Comparison of ENCODE assay signal across 1 cellular context in the genomic region with DNA sequence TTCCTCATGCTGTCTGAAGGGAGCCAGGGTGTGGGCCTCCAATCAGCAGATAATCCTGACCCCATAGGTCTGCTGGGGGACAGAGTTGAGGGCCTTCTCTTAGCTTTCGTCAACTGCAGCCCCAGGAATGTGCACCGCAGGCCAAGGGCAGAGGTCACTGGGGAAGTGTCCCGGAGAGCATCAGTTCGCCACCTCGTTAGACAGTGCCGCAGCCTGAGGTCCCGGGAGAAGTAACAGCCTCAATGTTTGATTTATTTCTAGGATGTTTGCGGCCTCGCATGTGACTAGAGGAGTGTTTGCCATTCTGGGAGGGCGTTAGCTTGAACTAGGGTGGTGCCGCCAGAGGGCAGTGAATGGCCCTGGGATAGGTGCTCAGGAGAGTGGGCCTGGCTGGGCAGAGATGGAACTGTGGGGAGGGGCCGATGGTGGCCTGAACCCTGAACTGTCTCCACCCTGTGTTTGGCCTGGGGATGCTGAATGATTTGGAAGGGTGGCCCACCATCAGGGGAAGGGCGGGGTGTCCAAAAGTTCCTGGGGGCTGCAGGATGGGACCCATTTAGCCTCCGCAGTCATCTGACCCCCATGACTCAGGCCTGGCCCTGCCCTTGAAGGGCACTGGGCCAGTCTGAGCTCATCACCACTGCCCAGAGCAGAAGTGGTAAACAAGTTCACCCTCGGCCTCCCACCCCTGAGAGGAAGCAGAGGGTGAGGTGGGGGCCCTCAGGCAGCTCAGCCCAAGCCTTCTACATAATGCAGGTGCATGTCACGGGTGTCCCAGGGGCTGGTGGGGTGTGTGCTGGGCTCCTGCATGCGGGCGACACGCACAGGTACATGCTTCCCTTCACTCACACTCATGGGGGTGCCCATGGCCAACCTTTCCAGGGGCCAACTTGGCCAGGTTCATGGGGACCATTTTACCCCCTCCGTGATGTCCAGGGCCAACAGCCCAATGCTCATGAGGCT.
TF ChIP-seq lines count a peak whose summit lies in the region.

No MANE protein-coding gene starts in this region.

TF ChIP-seq in GM23338, 12 proteins besides CTCF, POLR2A, EP300 and RAD21 (continued from another document):
- TF ChIP-seq, protein P1, sequence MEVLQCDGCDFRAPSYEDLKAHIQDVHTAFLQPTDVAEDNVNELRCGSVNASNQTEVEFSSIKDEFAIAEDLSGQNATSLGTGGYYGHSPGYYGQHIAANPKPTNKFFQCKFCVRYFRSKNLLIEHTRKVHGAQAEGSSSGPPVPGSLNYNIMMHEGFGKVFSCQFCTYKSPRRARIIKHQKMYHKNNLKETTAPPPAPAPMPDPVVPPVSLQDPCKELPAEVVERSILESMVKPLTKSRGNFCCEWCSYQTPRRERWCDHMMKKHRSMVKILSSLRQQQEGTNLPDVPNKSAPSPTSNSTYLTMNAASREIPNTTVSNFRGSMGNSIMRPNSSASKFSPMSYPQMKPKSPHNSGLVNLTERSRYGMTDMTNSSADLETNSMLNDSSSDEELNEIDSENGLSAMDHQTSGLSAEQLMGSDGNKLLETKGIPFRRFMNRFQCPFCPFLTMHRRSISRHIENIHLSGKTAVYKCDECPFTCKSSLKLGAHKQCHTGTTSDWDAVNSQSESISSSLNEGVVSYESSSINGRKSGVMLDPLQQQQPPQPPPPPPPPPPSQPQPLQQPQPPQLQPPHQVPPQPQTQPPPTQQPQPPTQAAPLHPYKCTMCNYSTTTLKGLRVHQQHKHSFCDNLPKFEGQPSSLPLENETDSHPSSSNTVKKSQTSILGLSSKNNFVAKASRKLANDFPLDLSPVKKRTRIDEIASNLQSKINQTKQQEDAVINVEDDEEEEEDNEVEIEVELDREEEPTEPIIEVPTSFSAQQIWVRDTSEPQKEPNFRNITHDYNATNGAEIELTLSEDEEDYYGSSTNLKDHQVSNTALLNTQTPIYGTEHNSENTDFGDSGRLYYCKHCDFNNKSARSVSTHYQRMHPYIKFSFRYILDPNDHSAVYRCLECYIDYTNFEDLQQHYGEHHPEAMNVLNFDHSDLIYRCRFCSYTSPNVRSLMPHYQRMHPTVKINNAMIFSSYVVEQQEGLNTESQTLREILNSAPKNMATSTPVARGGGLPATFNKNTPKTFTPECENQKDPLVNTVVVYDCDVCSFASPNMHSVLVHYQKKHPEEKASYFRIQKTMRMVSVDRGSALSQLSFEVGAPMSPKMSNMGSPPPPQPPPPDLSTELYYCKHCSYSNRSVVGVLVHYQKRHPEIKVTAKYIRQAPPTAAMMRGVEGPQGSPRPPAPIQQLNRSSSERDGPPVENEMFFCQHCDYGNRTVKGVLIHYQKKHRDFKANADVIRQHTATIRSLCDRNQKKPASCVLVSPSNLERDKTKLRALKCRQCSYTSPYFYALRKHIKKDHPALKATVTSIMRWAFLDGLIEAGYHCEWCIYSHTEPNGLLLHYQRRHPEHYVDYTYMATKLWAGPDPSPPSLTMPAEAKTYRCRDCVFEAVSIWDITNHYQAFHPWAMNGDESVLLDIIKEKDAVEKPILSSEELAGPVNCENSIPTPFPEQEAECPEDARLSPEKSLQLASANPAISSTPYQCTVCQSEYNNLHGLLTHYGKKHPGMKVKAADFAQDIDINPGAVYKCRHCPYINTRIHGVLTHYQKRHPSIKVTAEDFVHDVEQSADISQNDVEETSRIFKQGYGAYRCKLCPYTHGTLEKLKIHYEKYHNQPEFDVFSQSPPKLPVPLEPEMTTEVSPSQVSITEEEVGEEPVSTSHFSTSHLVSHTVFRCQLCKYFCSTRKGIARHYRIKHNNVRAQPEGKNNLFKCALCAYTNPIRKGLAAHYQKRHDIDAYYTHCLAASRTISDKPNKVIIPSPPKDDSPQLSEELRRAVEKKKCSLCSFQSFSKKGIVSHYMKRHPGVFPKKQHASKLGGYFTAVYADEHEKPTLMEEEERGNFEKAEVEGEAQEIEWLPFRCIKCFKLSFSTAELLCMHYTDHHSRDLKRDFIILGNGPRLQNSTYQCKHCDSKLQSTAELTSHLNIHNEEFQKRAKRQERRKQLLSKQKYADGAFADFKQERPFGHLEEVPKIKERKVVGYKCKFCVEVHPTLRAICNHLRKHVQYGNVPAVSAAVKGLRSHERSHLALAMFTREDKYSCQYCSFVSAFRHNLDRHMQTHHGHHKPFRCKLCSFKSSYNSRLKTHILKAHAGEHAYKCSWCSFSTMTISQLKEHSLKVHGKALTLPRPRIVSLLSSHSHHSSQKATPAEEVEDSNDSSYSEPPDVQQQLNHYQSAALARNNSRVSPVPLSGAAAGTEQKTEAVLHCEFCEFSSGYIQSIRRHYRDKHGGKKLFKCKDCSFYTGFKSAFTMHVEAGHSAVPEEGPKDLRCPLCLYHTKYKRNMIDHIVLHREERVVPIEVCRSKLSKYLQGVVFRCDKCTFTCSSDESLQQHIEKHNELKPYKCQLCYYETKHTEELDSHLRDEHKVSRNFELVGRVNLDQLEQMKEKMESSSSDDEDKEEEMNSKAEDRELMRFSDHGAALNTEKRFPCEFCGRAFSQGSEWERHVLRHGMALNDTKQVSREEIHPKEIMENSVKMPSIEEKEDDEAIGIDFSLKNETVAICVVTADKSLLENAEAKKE (CRISPR knock-in tag; IDR thresholded peaks at IDR 0.05): no peak
- no peak for TF ChIP-seq POLR2AphosphoS5 (IDR thresholded peaks at IDR 0.05; ENCODE audit: low read depth)
